In genomic region chr1:76230894-76231293, GRCh38 we compare ENCODE assay signal across 16 cellular contexts.
DNase-seq lines count a peak whose midpoint lies in the region; ATAC-seq lines count a peak whose summit lies in the region.
"Had no signal": no experiment of that assay in that cellular context is flagged by ENCODE, and none has a peak within 500 bp of the region (broad histone marks: within the 10 kb centered on the region; RNA-seq: fewer than 3 reads in every experiment).

No MANE protein-coding gene starts in this region.

- H3K4me3 ChIP-seq in HUES64 (ENCODE audit: low read length) (0 out of 2 replicates have a peak overlapping the region, but pooled peaks have one; percentile 6), iPS DF 6.9 (ENCODE audit: low read length) (no peak overlapping the region)
- H3K4me3 ChIP-seq: A549, K562 had no signal

- WGBS in HUES64: 14% methylated on average over 2 of the region's 2 CpGs
- WGBS in iPS DF 6.9 (ENCODE audit: insufficient coverage, insufficient read length): no CpG with 5 or more reads among the region's 2 CpGs

- H3K27me3 ChIP-seq in HUES64 (ENCODE audit: insufficient read depth, low read length): no peaks in the 10 kb centered on the region
- no peaks in the 10 kb centered on the region for H3K27me3 ChIP-seq in iPS DF 6.9 (ENCODE audit: control insufficient read depth, insufficient read depth, low read length)

- DNase-seq in ELF-1 (ENCODE audit: low read depth, low spot score) (peak; percentile 32), cerebellar cortex (ENCODE audit: low spot score) (peak; percentile 32), iPS DF 6.9 (ENCODE audit: low read depth, low spot score) (peak; percentile 63), NCI-H1436 (lab: John Stamatoyannopoulos, UW) (no peak), COR-L47 (lab: John Stamatoyannopoulos, UW) (no peak)
- DNase-seq: EL, NCI-H1436 treated with DMSO at 0.1 percent for 48 hours, NCI-H2081, NCI-H524 treated with DMSO at 0.1 percent for 48 hours, SIG-M5 had no signal

- H3K9ac ChIP-seq in HUES64 (ENCODE audit: low read depth, low read length): no peak overlapping the region

- H3K36me3 ChIP-seq in HUES64 (ENCODE audit: insufficient read depth, low read length) (no peaks in the 10 kb centered on the region), iPS DF 6.9 (ENCODE audit: control insufficient read depth, insufficient read depth, low read length) (no peaks in the 10 kb centered on the region)

- H3K9me3 ChIP-seq in HUES64 (ENCODE audit: insufficient read depth, low read depth, low read length): no peaks in the 10 kb centered on the region
- no peaks in the 10 kb centered on the region for H3K9me3 ChIP-seq in iPS DF 6.9 (ENCODE audit: control insufficient read depth, insufficient read depth, low read length)
- H3K9me3 ChIP-seq: A549 had no signal

- H3K4me1 ChIP-seq in HUES64 (ENCODE audit: insufficient read depth, low read length) (peaks cover 69% of the 10 kb centered on the region), iPS DF 6.9 (ENCODE audit: control insufficient read depth, insufficient read depth, low read length) (peaks cover 13% of the 10 kb centered on the region)
- H3K4me1 ChIP-seq: A549 had no signal

- no peak for ATAC-seq in HG03280 (IDR thresholded peaks at IDR 0.05; ENCODE audit: unreplicated experiment)
- ATAC-seq: A549, K562 had no signal

- H3K27ac ChIP-seq in HUES64 (ENCODE audit: low read depth, low read length): peak overlapping the region; percentile 94
- no peak overlapping the region for H3K27ac ChIP-seq in iPS DF 6.9 (ENCODE audit: low read length)
- H3K27ac ChIP-seq: A549, C4-2B, HL-60 had no signal

Comparison
In these comparisons a context has a peak if more than half of its experiments do, and no peak if none do; other contexts are left out.
1. DNase-seq: peak in ELF-1 (single experiment), cerebellar cortex (single experiment) and iPS DF 6.9 (single experiment); none in NCI-H1436 (single experiment) and COR-L47 (single experiment).